Comparison of ENCODE assay signal across 3 cellular contexts in the genomic region with DNA sequence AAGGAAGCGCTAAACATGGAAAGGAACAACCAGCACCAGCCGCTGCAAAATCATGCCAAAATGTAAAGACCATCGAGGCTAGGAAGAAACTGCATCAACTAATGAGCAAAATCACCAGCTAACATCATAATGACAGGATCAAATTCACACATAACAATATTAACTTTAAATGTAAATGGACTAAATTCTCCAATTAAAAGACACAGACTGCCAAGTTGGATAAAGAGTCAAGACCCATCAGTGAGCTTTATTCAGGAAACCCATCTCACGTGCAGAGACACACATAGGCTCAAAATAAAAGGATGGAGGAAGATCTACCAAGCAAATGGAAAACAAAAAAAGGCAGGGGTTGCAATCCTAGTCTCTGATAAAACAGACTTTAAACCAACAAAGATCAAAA. TPM values are rescaled to one million over a fixed set of nuclear protein-coding genes. Genes with fewer than 3 reads are reported as not detected.
DNase-seq lines count a peak whose midpoint lies in the region; ATAC-seq, FAIRE-seq and TF ChIP-seq lines count a peak whose summit lies in the region.
"Not testable (repeated sequence)": the region's sequence is repeated elsewhere in the genome, so short reads cannot be mapped to it uniquely, and the experiment has no call there.
"Had no signal": no experiment of that assay in that cellular context is flagged by ENCODE, and none has a peak within 500 bp of the region (broad histone marks: within the 10 kb centered on the region; RNA-seq: fewer than 3 reads in every experiment).

No MANE protein-coding gene starts in this region.

- intact Hi-C loops in K562 (cut with micrococcal nuclease) = not testable (repeated sequence)

- TF ChIP-seq EP300 in K562 (IDR thresholded peaks at IDR 0.05; ENCODE audit: low read length) = not testable (repeated sequence)

- not testable (repeated sequence) for DNase-seq in K562 (ENCODE audit: extremely low read depth in 1 of 4, low spot score in 3 of 4)

- TF ChIP-seq POLR2A in K562 (conservative IDR thresholded peaks at IDR 0.05) = not testable (repeated sequence)

- 58% methylated on average over 1 of the region's 4 CpGs for WGBS in K562 (ENCODE audit: insufficient coverage, low coverage, missing lambda C conversion rate)

- ATAC-seq in K562 = not testable (repeated sequence)

- BruUV-seq in K562 (replicated peaks; lab: Mats Ljungman, UMichigan) = not testable (repeated sequence)

- POLR2A ChIA-PET in K562 (lab: Yijun Ruan, JAX) = not testable (repeated sequence)

- not testable (repeated sequence) for H4K20me1 ChIP-seq in K562 (replicated peaks; ENCODE audit: control insufficient read depth, insufficient read depth, low read length)

- H3K4me2 ChIP-seq in K562 (ENCODE audit: insufficient read depth, low read length) = not testable (repeated sequence)

- H3K36me3 ChIP-seq in K562 (ENCODE audit: control insufficient read depth, insufficient read depth, low read length) = not testable (repeated sequence)

- not testable (repeated sequence) for TF ChIP-seq RAD21 in K562 (CRISPR knock-in tag; conservative IDR thresholded peaks at IDR 0.05 in 1 of 2, IDR thresholded peaks at IDR 0.05 in 1 of 2)

- H3K27me3 ChIP-seq in K562 (ENCODE audit: control insufficient read depth in 2 of 2, insufficient read depth in 2 of 2, low read length in 2 of 2) = not testable (repeated sequence)

- not testable (repeated sequence) for H3K4me1 ChIP-seq in K562 (replicated peaks in 1 of 2; ENCODE audit: control insufficient read depth in 2 of 2, insufficient read depth in 2 of 2, low read length in 2 of 2)

- TF ChIP-seq CTCF in K562 (IDR thresholded peaks at IDR 0.05 in 2 of 3, conservative IDR thresholded peaks at IDR 0.05 in 1 of 3; ENCODE audit: insufficient read depth in 2 of 3, low read depth in 1 of 3, low read length in 3 of 3) = not testable (repeated sequence)

- not testable (repeated sequence) for H3K27ac ChIP-seq in K562 (ENCODE audit: extremely low read depth, low read depth, low read length)

- H3K9me1 ChIP-seq in K562 (ENCODE audit: control insufficient read depth, insufficient read depth, low read length) = not testable (repeated sequence)

- H3K9ac ChIP-seq in K562 (ENCODE audit: insufficient read depth in 1 of 2, low read depth in 2 of 2, low read length in 2 of 2) = not testable (repeated sequence)

- CTCF ChIA-PET in K562 (lab: Yijun Ruan, JAX; ENCODE audit: low intra/inter-chr PET ratio) = not testable (repeated sequence)

- H3K79me2 ChIP-seq in K562 (ENCODE audit: control insufficient read depth, insufficient read depth, low read length) = not testable (repeated sequence)

- FAIRE-seq in K562 (lab: Jason Lieb, UNC) = not testable (repeated sequence)

- not testable (repeated sequence) for H3K4me3 ChIP-seq in K562

- H3K9me3 ChIP-seq in K562 (replicated peaks; ENCODE audit: control insufficient read depth, insufficient read depth, low read depth, low read length) = not testable (repeated sequence)

- in situ Hi-C loops in K562 (cut with MboI) = not testable (repeated sequence)

- H2AFZ ChIP-seq in K562 (ENCODE audit: low read depth, low read length) = not testable (repeated sequence)

TF ChIP-seq in K562, 482 proteins besides CTCF, POLR2A, EP300 and RAD21:
- peak; percentile 71; the same call in 1 of the 2 replicates for TF ChIP-seq ZNF354B (CRISPR knock-in tag; IDR thresholded peaks at IDR 0.05)
- peak; percentile 93 for TF ChIP-seq ZNF507 (tag; conservative IDR thresholded peaks at IDR 0.05)
TF ChIP-seq in K562: peak in this region for 2; not testable (repeated sequence) for 480.

RNA-seq across cellular contexts. Expression of gene KCNQ5, which starts 49.9 kb away (rescaled TPM):
- 6.0 and 20.4 TPM in 2 replicates for total RNA-seq in K562 (2011; cell fraction: chromatin; rRNA removed; ENCODE audit: low replicate concordance)
- total RNA-seq in K562 (2011; cell fraction: nucleolus; rRNA removed) = 4.3 and 5.5 TPM in 2 replicates
- total RNA-seq in K562 (2011; cell fraction: nucleoplasm; rRNA removed) = 11.5 and 12.2 TPM in 2 replicates
- total RNA-seq in K562 (2014; rRNA removed) (2.4 and 2.6 TPM in 2 replicates), K562 (2014; rRNA removed; fragmentation: Illumina TruSeq; extraction: Trizol) (3.8 and 4.4 TPM in 2 replicates), K562 (2015; rRNA removed; fragmentation: Illumina TruSeq; extraction: Trizol) (5.9 and 6.5 TPM in 2 replicates), K562 (2021) (5.0 and 5.7 TPM in 2 replicates)
- polyA plus RNA-seq in K562 (2011; rRNA removed) (2.0 and 3.5 TPM in 2 replicates), K562 (2014; fragmentation: Illumina TruSeq; extraction: Trizol) (2.5 and 3.1 TPM in 2 replicates), K562 (2014; fragmentation: Nextera tagmentation; extraction: Ambion mirVana) (1 to 10 TPM in 1 of 2 experiments, under 1 TPM in 1; 0.31 to 1.1 TPM), K562 (2014; rRNA removed) (2.0 and 2.5 TPM in 2 replicates)
- 0.81 and 2.0 TPM in 2 replicates for polyA plus RNA-seq in K562 (2011; cell fraction: cytosol; rRNA removed)
- 2.2 and 3.4 TPM in 2 replicates for polyA plus RNA-seq in K562 (2011; cell fraction: nucleus; rRNA removed)
- 1.7 and 4.0 TPM in 2 replicates for polyA plus RNA-seq in K562 (2012)
- polyA minus RNA-seq in K562 (2011; rRNA and poly(A)+ RNA removed) = 5.4 and 9.4 TPM in 2 replicates
- 2.8 and 4.7 TPM in 2 replicates for polyA minus RNA-seq in K562 (2011; cell fraction: cytosol; rRNA and poly(A)+ RNA removed)
- polyA minus RNA-seq in K562 (2011; cell fraction: nucleus; rRNA and poly(A)+ RNA removed) = 10.6 and 24.9 TPM in 2 replicates
- total RNA-seq: Calu3 had no signal
- polyA plus RNA-seq: CD14-positive monocyte had no signal
